ENCODE assay signal across 8 cellular contexts in genomic region chr2:26244479-26245230, GRCh38. TPM values are rescaled to one million over a fixed set of nuclear protein-coding genes. Genes with fewer than 3 reads are reported as not detected.
DNase-seq lines count a peak whose midpoint lies in the region; ATAC-seq and TF ChIP-seq lines count a peak whose summit lies in the region.

Gene HADHA (minus strand): TSS chr2:26244632. CDS start chr2:26244596, 36 bp downstream.
Gene HADHB (plus strand): TSS chr2:26244939. CDS start chr2:26254255, 9,316 bp downstream.

- H3K36me3 Mint-ChIP-seq in activated T-helper 17 cell treated with anti-CD3 and anti-CD28 coated beads, Interleukin-2, amount 50 U/mL, for 72 hours (ENCODE audit: low read depth) = peaks cover 31% of the 10 kb centered on the region
- H3K36me3 Mint-ChIP-seq in natural killer cell treated with Interleukin-12 subunit alpha and Interleukin-12 subunit beta and Interleukin-15 and Interleukin-18, amount 100 ng/mL, for 72 hours = peaks cover 5% of the 10 kb centered on the region

- peak; percentile 62 for ATAC-seq in GM21825 (IDR thresholded peaks at IDR 0.05; ENCODE audit: unreplicated experiment)
- peak; percentile 84 for ATAC-seq in activated T-helper 17 cell treated with anti-CD3 and anti-CD28 coated beads, Interleukin-2, amount 50 U/mL, for 72 hours (replicated peaks)
- ATAC-seq in natural killer cell treated with Interleukin-12 subunit alpha and Interleukin-12 subunit beta and Interleukin-15 and Interleukin-18, amount 100 ng/mL, for 72 hours = peak; percentile 91 to 93
- peak; percentile 85 for ATAC-seq in stimulated activated naive CD8-positive, alpha-beta T cell treated with anti-CD3 and anti-CD28 coated beads, Interleukin-15, Interleukin-2, amounts not matched to agents 100 U/mL and 50 U/mL, for 24 hours

- no peaks in the 10 kb centered on the region for H3K27me3 Mint-ChIP-seq in activated T-helper 17 cell treated with anti-CD3 and anti-CD28 coated beads, Interleukin-2, amount 50 U/mL, for 72 hours
- no peaks in the 10 kb centered on the region for H3K27me3 Mint-ChIP-seq in natural killer cell treated with Interleukin-12 subunit alpha and Interleukin-12 subunit beta and Interleukin-15 and Interleukin-18, amount 100 ng/mL, for 72 hours

- TF ChIP-seq CTCF in RWPE1 (conservative IDR thresholded peaks at IDR 0.05; ENCODE audit: low read depth) = 0 out of 2 replicates have a peak, but pooled peaks have one; percentile 17

- H3K27ac Mint-ChIP-seq in activated T-helper 17 cell treated with anti-CD3 and anti-CD28 coated beads, Interleukin-2, amount 50 U/mL, for 72 hours = peak within 1 kb of the TSS; percentile 98
- H3K27ac Mint-ChIP-seq in natural killer cell treated with Interleukin-12 subunit alpha and Interleukin-12 subunit beta and Interleukin-15 and Interleukin-18, amount 100 ng/mL, for 72 hours = peak within 1 kb of the TSS; percentile 96 to 98

- no peaks in the 10 kb centered on the region for H3K9me3 Mint-ChIP-seq in activated T-helper 17 cell treated with anti-CD3 and anti-CD28 coated beads, Interleukin-2, amount 50 U/mL, for 72 hours
- H3K9me3 Mint-ChIP-seq in natural killer cell treated with Interleukin-12 subunit alpha and Interleukin-12 subunit beta and Interleukin-15 and Interleukin-18, amount 100 ng/mL, for 72 hours = no peaks in the 10 kb centered on the region

- CTCF ChIA-PET in RWPE1 (lab: Yijun Ruan, JAX) = interaction anchor here (0.5 to 0.8 kb wide), 3 partner anchors 91 to 487 kb away, joined by 3 to 4 read pairs (median 4); no protein-coding TSS in a partner anchor

- peak within 1 kb of the TSS; percentile 96 for H3K27ac ChIP-seq in RWPE1

- H3K4me1 Mint-ChIP-seq in activated T-helper 17 cell treated with anti-CD3 and anti-CD28 coated beads, Interleukin-2, amount 50 U/mL, for 72 hours = peaks cover 29% of the 10 kb centered on the region
- H3K4me1 Mint-ChIP-seq in natural killer cell treated with Interleukin-12 subunit alpha and Interleukin-12 subunit beta and Interleukin-15 and Interleukin-18, amount 100 ng/mL, for 72 hours (ENCODE audit: low read depth in 2 of 2) = peaks cover 44 to 57% of the 10 kb centered on the region in 2 donors

- peak within 1 kb of the TSS; percentile 99 for H3K4me3 Mint-ChIP-seq in activated T-helper 17 cell treated with anti-CD3 and anti-CD28 coated beads, Interleukin-2, amount 50 U/mL, for 72 hours
- peak within 1 kb of the TSS; percentile 100 for H3K4me3 Mint-ChIP-seq in natural killer cell treated with Interleukin-12 subunit alpha and Interleukin-12 subunit beta and Interleukin-15 and Interleukin-18, amount 100 ng/mL, for 72 hours

- peak; percentile 94 for DNase-seq in EH (ENCODE audit: low read depth)
- DNase-seq in Kasumi-1 (lab: John Stamatoyannopoulos, UW) = peak; percentile 89 to 94
- peak; percentile 87 for DNase-seq in RWPE1 (ENCODE audit: low spot score)
- peak; percentile 88 for DNase-seq in fibroblast of peridontal ligament (ENCODE audit: extremely low read depth)
- peak; percentile 90 for DNase-seq in natural killer cell treated with Interleukin-12 subunit alpha and Interleukin-12 subunit beta and Interleukin-15 and Interleukin-18, amount 100 ng/mL, for 72 hours (ENCODE audit: low spot score)
- peak; percentile 87 for DNase-seq in stimulated activated naive CD8-positive, alpha-beta T cell treated with anti-CD3 and anti-CD28 coated beads, Interleukin-15, Interleukin-2, amounts not matched to agents 100 U/mL and 50 U/mL, for 24 hours

- POLR2A ChIA-PET in RWPE1 (lab: Yijun Ruan, JAX; ENCODE audit: low non-redundant PET) = interaction anchor here (0.6 kb wide), 1 partner anchor 11 kb away, joined by 4 read pairs; no protein-coding TSS in a partner anchor

RNA-seq across cellular contexts. Expression of gene HADHA, which starts in this region (rescaled TPM):
- 100 to 1,000 TPM in 1 of 2 donors, 10 to 100 TPM in 1; 95.0 to 141 TPM for total RNA-seq in activated T-helper 17 cell treated with anti-CD3 and anti-CD28 coated beads, Interleukin-2, amount 50 U/mL, for 72 hours
- total RNA-seq in natural killer cell treated with Interleukin-12 subunit alpha and Interleukin-12 subunit beta and Interleukin-15 and Interleukin-18, amount 100 ng/mL, for 72 hours = 100 to 1,000 TPM in 1 of 2 donors, 10 to 100 TPM in 1; 80.4 to 108 TPM

RNA-seq across cellular contexts. Expression of gene HADHB, which starts in this region (rescaled TPM):
- total RNA-seq in activated T-helper 17 cell treated with anti-CD3 and anti-CD28 coated beads, Interleukin-2, amount 50 U/mL, for 72 hours = 10 to 100 TPM; 86.2 to 87.0 TPM
- total RNA-seq in natural killer cell treated with Interleukin-12 subunit alpha and Interleukin-12 subunit beta and Interleukin-15 and Interleukin-18, amount 100 ng/mL, for 72 hours = 10 to 100 TPM; 49.1 to 58.1 TPM

Comparison
In these comparisons a context has a peak if more than half of its experiments do, and no peak if none do; other contexts are left out.
1. Peak in every context shown above with its lines: DNase-seq, ATAC-seq and H3K27ac ChIP-seq.